In the genomic region with DNA sequence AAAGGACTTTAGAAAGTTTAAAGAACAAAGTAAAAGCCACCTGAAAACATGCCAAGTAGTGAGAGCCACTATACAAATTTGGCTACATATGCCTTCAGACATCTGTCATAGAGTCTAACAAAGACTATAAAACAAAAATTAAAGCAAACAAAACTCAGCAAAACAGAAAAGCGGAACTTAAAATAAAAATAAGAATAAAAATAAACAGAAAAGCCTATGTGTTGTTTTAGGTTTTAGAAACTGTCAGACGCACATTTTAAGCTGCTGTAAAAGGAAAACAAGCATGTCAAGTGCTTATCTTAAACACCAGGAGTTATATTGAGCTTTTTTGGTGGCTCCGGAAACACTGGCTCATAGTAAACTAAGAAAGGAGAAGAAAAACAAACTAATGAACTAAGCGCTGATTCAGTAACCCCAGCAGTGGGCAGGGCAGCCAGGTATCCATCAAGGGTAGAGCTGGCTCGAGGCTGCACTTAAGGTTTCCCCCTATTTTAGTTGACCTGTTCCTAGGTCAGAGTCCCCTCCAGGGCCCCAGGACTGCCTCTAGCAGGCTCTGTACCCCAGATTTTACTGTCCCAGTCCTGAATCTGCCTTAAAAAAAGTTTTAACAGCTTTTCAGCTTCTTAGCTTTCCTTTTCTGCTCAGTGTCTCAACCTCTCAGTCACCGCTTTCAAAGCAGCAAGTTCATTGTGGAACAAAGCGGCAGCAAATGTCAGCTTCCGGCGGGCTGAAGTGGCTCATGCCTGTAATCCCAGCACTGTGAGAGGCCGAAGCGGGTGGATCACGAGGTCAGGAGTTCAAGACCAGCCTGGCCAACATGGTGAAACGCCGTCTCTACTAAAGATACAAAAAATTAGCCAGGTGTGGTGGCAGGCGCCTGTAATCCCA, we compare ENCODE assay signal across 8 cellular contexts. TPM values are rescaled to one million over a fixed set of nuclear protein-coding genes. Genes with fewer than 3 reads are reported as not detected.
DNase-seq lines count a peak whose midpoint lies in the region; ATAC-seq lines count a peak whose summit lies in the region.

No MANE protein-coding gene starts in this region.

- H3K4me3 ChIP-seq in right cardiac atrium (ENCODE audit: low read length): peak overlapping the region; percentile 20

- intact Hi-C loops in right cardiac atrium (cut with DNase I): no loop called here
- intact Hi-C loops in left ventricle myocardium superior (cut with micrococcal nuclease): no loop called here

- peak; percentile 38 to 67 for ATAC-seq in right cardiac atrium
- ATAC-seq in left ventricle myocardium superior: no peak
- ATAC-seq in HG03175 (IDR thresholded peaks at IDR 0.05; ENCODE audit: unreplicated experiment): peak; percentile 55
- peak; percentile 38 for ATAC-seq in esophagus mucosa

- DNase-seq in right cardiac atrium (peak in 2 of 3 donors; percentile 24 to 53), left ventricle myocardium superior (no peak), DMS153 treated with DMSO at 0.1 percent for 48 hours (lab: John Stamatoyannopoulos, UW; ENCODE audit: unreplicated experiment) (no peak), HPDE6-E6E7 (ENCODE audit: extremely low spot score) (no peak)
- peak; percentile 64 for DNase-seq in activated CD4-positive, alpha-beta T cell treated with anti-CD3 and anti-CD28 coated beads for 48 hours
- peak; percentile 14 to 25 (median 21) for DNase-seq in stimulated activated CD4-positive, alpha-beta T cell treated with anti-CD3 and anti-CD28 coated beads, TNF-alpha, amount 100 ng/mL, for 4 hours (ENCODE audit: low read depth in 3 of 3)

- H3K27me3 ChIP-seq in right cardiac atrium (ENCODE audit: control insufficient read depth, insufficient read depth): no peaks in the 10 kb centered on the region

- H3K4me1 ChIP-seq in right cardiac atrium (ENCODE audit: control insufficient read depth, insufficient read depth, low read length): no peaks in the 10 kb centered on the region

- H3K9me3 ChIP-seq in right cardiac atrium (ENCODE audit: control insufficient read depth, low read length): no peaks in the 10 kb centered on the region

- no peak overlapping the region for H3K27ac ChIP-seq in right cardiac atrium (ENCODE audit: low read length)

- 51% methylated on average over 15 of the region's 15 CpGs for WGBS in right cardiac atrium

RNA-seq across cellular contexts. Expression of gene RMC1, which starts 15.3 kb away (rescaled TPM):
- 10 to 100 TPM; 12.2 to 14.6 (median 13.8) TPM for total RNA-seq in right cardiac atrium
- 17.6 TPM for polyA plus RNA-seq in right cardiac atrium
- total RNA-seq in left ventricle myocardium superior: 12.6 TPM
- 17.4 TPM for total RNA-seq in esophagus mucosa

RNA-seq across cellular contexts. Expression of gene RIOK3, which starts 34.9 kb away (rescaled TPM):
- 10 to 100 TPM; 49.0 to 52.3 (median 50.8) TPM for total RNA-seq in right cardiac atrium
- polyA plus RNA-seq in right cardiac atrium: 31.3 TPM
- 54.8 TPM for total RNA-seq in left ventricle myocardium superior
- total RNA-seq in esophagus mucosa: 119 TPM

Comparison
In these comparisons a context has a peak if more than half of its experiments do, and no peak if none do; other contexts are left out.
1. DNase-seq: peak in right cardiac atrium (2 of 3), activated CD4-positive, alpha-beta T cell treated with anti-CD3 and anti-CD28 coated beads for 48 hours (single experiment) and stimulated activated CD4-positive, alpha-beta T cell treated with anti-CD3 and anti-CD28 coated beads, TNF-alpha, amount 100 ng/mL, for 4 hours (3 of 3); none in left ventricle myocardium superior (single experiment), DMS153 treated with DMSO at 0.1 percent for 48 hours (single experiment) and HPDE6-E6E7 (single experiment).